In genomic region chr2:15507061-15507460, GRCh38 we compare ENCODE assay signal across 3 cellular contexts.
TF ChIP-seq lines count a peak whose summit lies in the region.

No MANE protein-coding gene starts in this region.

TF ChIP-seq in SK-N-SH treated with all-trans-retinoic acid at 6 μM for 48 hours, 23 proteins besides CTCF, POLR2A, EP300 and RAD21:
- TF ChIP-seq ISL1 (CRISPR knock-in tag; IDR thresholded peaks at IDR 0.05) = no peak
- TF ChIP-seq PPARA (CRISPR knock-in tag; IDR thresholded peaks at IDR 0.05; ENCODE audit: borderline replicate concordance) = no peak
- no peak for TF ChIP-seq ZFP30 (CRISPR knock-in tag; IDR thresholded peaks at IDR 0.05)
- no peak for TF ChIP-seq GLIS3 (CRISPR knock-in tag; IDR thresholded peaks at IDR 0.05)
- no peak for TF ChIP-seq PATZ1 (CRISPR knock-in tag; IDR thresholded peaks at IDR 0.05; ENCODE audit: borderline replicate concordance)
- TF ChIP-seq, protein P1, sequence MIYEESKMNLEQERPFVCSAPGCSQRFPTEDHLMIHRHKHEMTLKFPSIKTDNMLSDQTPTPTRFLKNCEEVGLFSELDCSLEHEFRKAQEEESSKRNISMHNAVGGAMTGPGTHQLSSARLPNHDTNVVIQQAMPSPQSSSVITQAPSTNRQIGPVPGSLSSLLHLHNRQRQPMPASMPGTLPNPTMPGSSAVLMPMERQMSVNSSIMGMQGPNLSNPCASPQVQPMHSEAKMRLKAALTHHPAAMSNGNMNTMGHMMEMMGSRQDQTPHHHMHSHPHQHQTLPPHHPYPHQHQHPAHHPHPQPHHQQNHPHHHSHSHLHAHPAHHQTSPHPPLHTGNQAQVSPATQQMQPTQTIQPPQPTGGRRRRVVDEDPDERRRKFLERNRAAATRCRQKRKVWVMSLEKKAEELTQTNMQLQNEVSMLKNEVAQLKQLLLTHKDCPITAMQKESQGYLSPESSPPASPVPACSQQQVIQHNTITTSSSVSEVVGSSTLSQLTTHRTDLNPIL (CRISPR knock-in tag; IDR thresholded peaks at IDR 0.05; ENCODE audit: low read depth) = no peak
- no peak for TF ChIP-seq SNAI2 (CRISPR knock-in tag; IDR thresholded peaks at IDR 0.05)
- no peak for TF ChIP-seq ZC3H10 (CRISPR knock-in tag; IDR thresholded peaks at IDR 0.05)
- no peak for TF ChIP-seq TOX (CRISPR knock-in tag; IDR thresholded peaks at IDR 0.05; ENCODE audit: borderline replicate concordance)
- TF ChIP-seq ESRRG (CRISPR knock-in tag; IDR thresholded peaks at IDR 0.05) = no peak
- no peak for TF ChIP-seq ZNF565 (CRISPR knock-in tag; conservative IDR thresholded peaks at IDR 0.05; ENCODE audit: low read depth)
- TF ChIP-seq OSR1 (CRISPR knock-in tag; IDR thresholded peaks at IDR 0.05) = no peak
- no peak for TF ChIP-seq CSDC2 (CRISPR knock-in tag; IDR thresholded peaks at IDR 0.05)
- TF ChIP-seq, protein P2, sequence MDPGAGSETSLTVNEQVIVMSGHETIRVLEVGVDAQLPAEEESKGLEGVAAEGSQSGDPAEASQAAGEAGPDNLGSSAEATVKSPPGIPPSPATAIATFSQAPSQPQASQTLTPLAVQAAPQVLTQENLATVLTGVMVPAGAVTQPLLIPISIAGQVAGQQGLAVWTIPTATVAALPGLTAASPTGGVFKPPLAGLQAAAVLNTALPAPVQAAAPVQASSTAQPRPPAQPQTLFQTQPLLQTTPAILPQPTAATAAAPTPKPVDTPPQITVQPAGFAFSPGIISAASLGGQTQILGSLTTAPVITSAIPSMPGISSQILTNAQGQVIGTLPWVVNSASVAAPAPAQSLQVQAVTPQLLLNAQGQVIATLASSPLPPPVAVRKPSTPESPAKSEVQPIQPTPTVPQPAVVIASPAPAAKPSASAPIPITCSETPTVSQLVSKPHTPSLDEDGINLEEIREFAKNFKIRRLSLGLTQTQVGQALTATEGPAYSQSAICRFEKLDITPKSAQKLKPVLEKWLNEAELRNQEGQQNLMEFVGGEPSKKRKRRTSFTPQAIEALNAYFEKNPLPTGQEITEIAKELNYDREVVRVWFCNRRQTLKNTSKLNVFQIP (CRISPR knock-in tag; IDR thresholded peaks at IDR 0.05; ENCODE audit: borderline replicate concordance, low read depth) = no peak

TF ChIP-seq in SK-N-SH, 30 proteins besides CTCF, POLR2A, EP300 and RAD21:
- TF ChIP-seq SIN3A (IDR thresholded peaks at IDR 0.05; ENCODE audit: borderline replicate concordance, low read depth, low read length) (no peak), TAF1 (IDR thresholded peaks at IDR 0.05; ENCODE audit: borderline replicate concordance, low read depth, low read length) (no peak), USF1 (IDR thresholded peaks at IDR 0.05; ENCODE audit: borderline replicate concordance, low read depth) (no peak), EZH2phosphoT487 (IDR thresholded peaks at IDR 0.05; ENCODE audit: borderline replicate concordance, low read depth) (no peak), RFX5 (IDR thresholded peaks at IDR 0.05; ENCODE audit: low read length) (no peak), RCOR1 (IDR thresholded peaks at IDR 0.05; ENCODE audit: low read length) (no peak), FOXJ3 (CRISPR knock-in tag; IDR thresholded peaks at IDR 0.05) (no peak)
- TF ChIP-seq, protein P3, sequence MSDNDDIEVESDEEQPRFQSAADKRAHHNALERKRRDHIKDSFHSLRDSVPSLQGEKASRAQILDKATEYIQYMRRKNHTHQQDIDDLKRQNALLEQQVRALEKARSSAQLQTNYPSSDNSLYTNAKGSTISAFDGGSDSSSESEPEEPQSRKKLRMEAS (IDR thresholded peaks at IDR 0.05; ENCODE audit: low read depth) = no peak
- TF ChIP-seq, protein P4, sequence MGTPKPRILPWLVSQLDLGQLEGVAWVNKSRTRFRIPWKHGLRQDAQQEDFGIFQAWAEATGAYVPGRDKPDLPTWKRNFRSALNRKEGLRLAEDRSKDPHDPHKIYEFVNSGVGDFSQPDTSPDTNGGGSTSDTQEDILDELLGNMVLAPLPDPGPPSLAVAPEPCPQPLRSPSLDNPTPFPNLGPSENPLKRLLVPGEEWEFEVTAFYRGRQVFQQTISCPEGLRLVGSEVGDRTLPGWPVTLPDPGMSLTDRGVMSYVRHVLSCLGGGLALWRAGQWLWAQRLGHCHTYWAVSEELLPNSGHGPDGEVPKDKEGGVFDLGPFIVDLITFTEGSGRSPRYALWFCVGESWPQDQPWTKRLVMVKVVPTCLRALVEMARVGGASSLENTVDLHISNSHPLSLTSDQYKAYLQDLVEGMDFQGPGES (IDR thresholded peaks at IDR 0.05; ENCODE audit: low read depth, low read length) = no peak

TF ChIP-seq in K562, 482 proteins besides CTCF, POLR2A, EP300 and RAD21:
- TF ChIP-seq ARHGAP35 (IDR thresholded peaks at IDR 0.05; ENCODE audit: partially characterized antibody) (no peak), CCNT2 (IDR thresholded peaks at IDR 0.05; ENCODE audit: borderline replicate concordance, extremely low read depth, insufficient read length, low read depth, low read length) (no peak), MBD2 (IDR thresholded peaks at IDR 0.05; ENCODE audit: borderline replicate concordance, low read depth) (no peak), TRIM28 (IDR thresholded peaks at IDR 0.05) (no peak), NFIX (CRISPR knock-in tag; IDR thresholded peaks at IDR 0.05; ENCODE audit: low read depth) (no peak), ELF1 (tag; IDR thresholded peaks at IDR 0.05) (no peak), ZNF274 (IDR thresholded peaks at IDR 0.05; ENCODE audit: borderline replicate concordance, low read depth, low read length) (no peak), E2F1 (CRISPR knock-in tag; IDR thresholded peaks at IDR 0.05) (no peak), NR2C2 (CRISPR knock-in tag; IDR thresholded peaks at IDR 0.05) (no peak), NR2C2 (tag; IDR thresholded peaks at IDR 0.05) (no peak), SMAD3 (CRISPR knock-in tag; conservative IDR thresholded peaks at IDR 0.05) (no peak), ZNF586 (CRISPR knock-in tag; conservative IDR thresholded peaks at IDR 0.05) (no peak), HLTF (IDR thresholded peaks at IDR 0.05) (no peak), ATF1 (CRISPR knock-in tag; IDR thresholded peaks at IDR 0.05) (no peak), ATF1 (tag; IDR thresholded peaks at IDR 0.05) (no peak), MXD1 (CRISPR knock-in tag; IDR thresholded peaks at IDR 0.05; ENCODE audit: borderline replicate concordance, poor library complexity, severe bottlenecking) (no peak), BRD4 (IDR thresholded peaks at IDR 0.05) (no peak), ZC3H8 (IDR thresholded peaks at IDR 0.05) (no peak)
- TF ChIP-seq, protein P5, sequence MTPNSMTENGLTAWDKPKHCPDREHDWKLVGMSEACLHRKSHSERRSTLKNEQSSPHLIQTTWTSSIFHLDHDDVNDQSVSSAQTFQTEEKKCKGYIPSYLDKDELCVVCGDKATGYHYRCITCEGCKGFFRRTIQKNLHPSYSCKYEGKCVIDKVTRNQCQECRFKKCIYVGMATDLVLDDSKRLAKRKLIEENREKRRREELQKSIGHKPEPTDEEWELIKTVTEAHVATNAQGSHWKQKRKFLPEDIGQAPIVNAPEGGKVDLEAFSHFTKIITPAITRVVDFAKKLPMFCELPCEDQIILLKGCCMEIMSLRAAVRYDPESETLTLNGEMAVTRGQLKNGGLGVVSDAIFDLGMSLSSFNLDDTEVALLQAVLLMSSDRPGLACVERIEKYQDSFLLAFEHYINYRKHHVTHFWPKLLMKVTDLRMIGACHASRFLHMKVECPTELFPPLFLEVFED (CRISPR knock-in tag; conservative IDR thresholded peaks at IDR 0.05) = no peak
- TF ChIP-seq, protein P6, sequence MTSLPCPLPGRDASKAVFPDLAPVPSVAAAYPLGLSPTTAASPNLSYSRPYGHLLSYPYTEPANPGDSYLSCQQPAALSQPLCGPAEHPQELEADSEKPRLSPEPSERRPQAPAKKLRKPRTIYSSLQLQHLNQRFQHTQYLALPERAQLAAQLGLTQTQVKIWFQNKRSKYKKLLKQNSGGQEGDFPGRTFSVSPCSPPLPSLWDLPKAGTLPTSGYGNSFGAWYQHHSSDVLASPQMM (CRISPR knock-in tag; IDR thresholded peaks at IDR 0.05) = no peak
